ENCODE assay signal across 1 cellular context in genomic region chr1:20278692-20279130, GRCh38.
TF ChIP-seq lines count a peak whose summit lies in the region.

No MANE protein-coding gene starts in this region.

TF ChIP-seq in H1, 55 proteins besides CTCF, POLR2A, EP300 and RAD21:
- TF ChIP-seq RBBP5 (IDR thresholded peaks at IDR 0.05; ENCODE audit: borderline replicate concordance, low read depth, low read length), result peak; percentile 55; the same call in 1 of the 2 replicates
- TF ChIP-seq SIX5 (IDR thresholded peaks at IDR 0.05; ENCODE audit: low read depth, low read length), result 0 out of 2 replicates have a peak, but pooled peaks have one; percentile 16
- no peak for TF ChIP-seq CHD1 (IDR thresholded peaks at IDR 0.05; ENCODE audit: low read depth, low read length)
- TF ChIP-seq TAF1 (IDR thresholded peaks at IDR 0.05; ENCODE audit: low read depth, low read length), result peak; percentile 26; the same call in 1 of the 2 replicates
- peak; percentile 55 for TF ChIP-seq NANOG (IDR thresholded peaks at IDR 0.05; ENCODE audit: insufficient read depth, low read depth, low read length, poor library complexity, severe bottlenecking)
- TF ChIP-seq BRCA1 (IDR thresholded peaks at IDR 0.05; ENCODE audit: low read depth, low read length), result no peak
- no peak for TF ChIP-seq ZNF274 (IDR thresholded peaks at IDR 0.05; ENCODE audit: borderline replicate concordance, extremely low read depth, low read length)
- peak; percentile 68; the same call in 1 of the 2 replicates for TF ChIP-seq SP1 (IDR thresholded peaks at IDR 0.05; ENCODE audit: low read depth, low read length)
- no peak for TF ChIP-seq CBX8 (IDR thresholded peaks at IDR 0.05; ENCODE audit: borderline replicate concordance, low read depth, low read length)
